ENCODE assay signal across 10 cellular contexts in the genomic region with DNA sequence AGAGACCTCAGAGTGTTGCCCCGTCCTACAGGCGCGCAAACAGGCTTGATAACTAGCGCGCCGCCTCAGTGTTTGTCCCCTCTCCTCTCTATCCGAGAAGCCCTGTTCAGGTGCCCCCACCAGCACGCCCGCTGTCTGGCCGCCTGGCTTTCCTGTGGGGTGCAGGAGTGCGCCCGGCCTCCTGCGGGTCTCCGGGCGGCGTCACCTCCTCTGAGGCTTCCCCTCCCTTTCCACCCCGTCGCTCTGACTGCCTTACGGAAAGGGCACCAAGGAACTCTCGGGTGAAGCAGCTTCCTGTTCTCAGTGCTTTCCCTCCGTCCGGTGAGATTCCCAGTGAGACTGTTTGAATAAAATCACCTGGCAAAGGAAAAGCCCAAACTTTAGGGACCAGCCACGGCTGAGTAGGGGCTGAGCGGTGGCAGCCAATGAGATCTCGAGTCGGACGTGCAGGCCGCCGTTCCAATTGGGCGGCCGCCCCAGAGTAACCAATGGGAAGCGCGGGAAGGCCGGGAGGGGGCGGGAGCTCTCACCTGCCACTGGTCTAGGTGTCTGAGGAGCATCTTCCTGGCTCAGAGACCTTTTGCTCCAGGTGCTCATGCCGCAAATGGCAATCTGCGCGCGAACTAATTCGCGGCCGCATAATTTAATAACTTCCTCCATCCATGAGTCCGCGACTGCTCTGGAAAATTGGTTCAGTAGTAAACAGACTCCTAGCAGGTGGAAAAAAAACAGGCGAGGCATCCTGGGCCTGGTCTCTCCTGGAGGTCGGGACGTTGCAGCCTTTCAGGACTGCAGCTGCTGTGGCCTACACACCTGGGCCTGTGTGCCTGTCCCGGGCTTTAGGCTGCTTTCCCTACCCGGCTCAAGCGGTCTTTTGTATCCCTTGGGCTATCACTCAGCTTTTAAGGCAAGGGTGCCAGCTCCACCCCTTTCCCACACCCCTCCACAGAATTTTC. TPM values are rescaled to one million over a fixed set of nuclear protein-coding genes. Genes with fewer than 3 reads are reported as not detected.
DNase-seq lines count a peak whose midpoint lies in the region; ATAC-seq, FAIRE-seq and TF ChIP-seq lines count a peak whose summit lies in the region.
"Not testable (repeated sequence)": the region's sequence is repeated elsewhere in the genome, so short reads cannot be mapped to it uniquely, and the experiment has no call there.
"Had no signal": no experiment of that assay in that cellular context is flagged by ENCODE, and none has a peak within 500 bp of the region (broad histone marks: within the 10 kb centered on the region; RNA-seq: fewer than 3 reads in every experiment).

A gene with protein sequence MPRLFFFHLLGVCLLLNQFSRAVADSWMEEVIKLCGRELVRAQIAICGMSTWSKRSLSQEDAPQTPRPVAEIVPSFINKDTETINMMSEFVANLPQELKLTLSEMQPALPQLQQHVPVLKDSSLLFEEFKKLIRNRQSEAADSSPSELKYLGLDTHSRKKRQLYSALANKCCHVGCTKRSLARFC (minus strand): TSS at position 877 of the 956 bp plus-strand sequence. CDS start 136 bp downstream, at position 741.

- H3K4me3 Mint-ChIP-seq in CD4-positive, alpha-beta memory T cell: peak within 1 kb of the TSS; percentile 49 to 81 (median 72)
- H3K4me3 Mint-ChIP-seq in HFFc6: peak within 1 kb of the TSS; percentile 10; the same call in 1 of the 2 replicates
- peak within 1 kb of the TSS; percentile 16 for H3K4me3 Mint-ChIP-seq in activated naive CD4-positive, alpha-beta T cell treated with anti-CD3 and anti-CD28 coated beads, Interleukin-2, amount 10 ng/mL, durations not matched to agents 7 days and 5 days

- POLR2A ChIA-PET in CD4-positive, alpha-beta memory T cell (lab: Charles Lee; ENCODE audit: partially characterized antibody); Panc1 (lab: Charles Lee): not testable (repeated sequence)

- H3K9me3 ChIP-seq in CD4-positive, alpha-beta memory T cell (ENCODE audit: control insufficient read depth in 1 of 2, low read length in 2 of 2); Panc1 (ENCODE audit: control insufficient read depth, insufficient read depth, low read depth, low read length); heart left ventricle; pancreas: not testable (repeated sequence)

- H3K4me1 Mint-ChIP-seq in CD4-positive, alpha-beta memory T cell: peaks cover 22 to 48% (median 34%) of the 10 kb centered on the region in 4 donors
- H3K4me1 Mint-ChIP-seq in HFFc6 (ENCODE audit: low read depth): peaks cover 12% of the 10 kb centered on the region; the same call in 1 of the 2 replicates
- H3K4me1 Mint-ChIP-seq in activated naive CD4-positive, alpha-beta T cell treated with anti-CD3 and anti-CD28 coated beads, Interleukin-2, amount 10 ng/mL, durations not matched to agents 7 days and 5 days: peaks cover 31% of the 10 kb centered on the region

- H3K4me1 ChIP-seq in CD4-positive, alpha-beta memory T cell (ENCODE audit: insufficient read depth, low read length): peaks cover 29% of the 10 kb centered on the region
- H3K4me1 ChIP-seq in Panc1 (ENCODE audit: control insufficient read depth, insufficient read depth, low read length); heart left ventricle; pancreas: not testable (repeated sequence)

- 27 to 64% (median 35%) methylated on average over 6 to 15 of the region's 50 CpGs for WGBS in heart left ventricle, 4 donors
- 21 to 22% methylated on average over 15 of the region's 50 CpGs for WGBS in pancreas, 2 donors

- TF ChIP-seq POLR2A in heart left ventricle (IDR thresholded peaks at IDR 0.05): not testable (repeated sequence)

- peak; percentile 96 for FAIRE-seq in pancreas (lab: Jason Lieb, UNC)

- H3K27me3 Mint-ChIP-seq in CD4-positive, alpha-beta memory T cell; activated naive CD4-positive, alpha-beta T cell treated with anti-CD3 and anti-CD28 coated beads, Interleukin-2, amount 10 ng/mL, durations not matched to agents 7 days and 5 days: not testable (repeated sequence)
- H3K27me3 Mint-ChIP-seq in HFFc6 (ENCODE audit: insufficient read depth): peaks cover 13% of the 10 kb centered on the region

- not testable (repeated sequence) for H3K36me3 ChIP-seq in CD4-positive, alpha-beta memory T cell (ENCODE audit: insufficient read depth, low read length); Panc1 (ENCODE audit: control insufficient read depth, insufficient read depth, low read length); heart left ventricle; pancreas

- BruUV-seq in Panc1 (replicated peaks; lab: Mats Ljungman, UMichigan): not testable (repeated sequence)

- H3K27ac ChIP-seq in CD4-positive, alpha-beta memory T cell (ENCODE audit: low read depth, low read length); Panc1 (ENCODE audit: low read length); heart left ventricle; pancreas: not testable (repeated sequence)

- intact Hi-C loops in CD4-positive, alpha-beta memory T cell (cut with micrococcal nuclease): loop anchor here (5.0 kb wide), 1 partner anchor 33 kb away; a partner anchor contains a TSS
- intact Hi-C loops in Panc1 (cut with micrococcal nuclease; ENCODE audit: unreplicated experiment); heart left ventricle (cut with DNase I); pancreas (cut with DNase I): not testable (repeated sequence)

- not testable (repeated sequence) for H3K27me3 ChIP-seq in CD4-positive, alpha-beta memory T cell (ENCODE audit: insufficient read depth, low read length); Panc1 (ENCODE audit: control insufficient read depth, insufficient read depth, low read length); heart left ventricle; pancreas

- CTCF ChIA-PET in CD4-positive, alpha-beta memory T cell (lab: Charles Lee; ENCODE audit: partially characterized antibody): interaction anchor here (0.7 kb wide), 1 partner anchor 121 kb away, joined by 3 read pairs; no protein-coding TSS in a partner anchor
- CTCF ChIA-PET in Panc1 (lab: Charles Lee); activated naive CD4-positive, alpha-beta T cell treated with anti-CD3 and anti-CD28 coated beads, Interleukin-2, amount 10 ng/mL, durations not matched to agents 7 days and 5 days (lab: Charles Lee): not testable (repeated sequence)

- in situ Hi-C loops in Panc1 (cut with HindIII; ENCODE audit: low pct_unique_long_range_greater_than_20kb, low sequenced_read_pairs): not testable (repeated sequence)

- not testable (repeated sequence) for H3K4me3 ChIP-seq in CD4-positive, alpha-beta memory T cell (ENCODE audit: low read length in 2 of 2)
- H3K4me3 ChIP-seq in Panc1 (ENCODE audit: low read depth in 2 of 2, low read length in 2 of 2) (peak within 1 kb of the TSS in 1 of 2 experiments; percentile 7; a peak in 3 of 4 replicates), heart left ventricle (peak within 1 kb of the TSS in 6 of 12 donors; percentile 10 to 26 (median 16)), pancreas (peak within 1 kb of the TSS in 1 of 4 donors; percentile 9)

- H3K9me3 Mint-ChIP-seq in CD4-positive, alpha-beta memory T cell; HFFc6; activated naive CD4-positive, alpha-beta T cell treated with anti-CD3 and anti-CD28 coated beads, Interleukin-2, amount 10 ng/mL, durations not matched to agents 7 days and 5 days: not testable (repeated sequence)

- ATAC-seq in GM19025 (IDR thresholded peaks at IDR 0.05; ENCODE audit: low read depth, unreplicated experiment) (peak; percentile 100), HG03378 (IDR thresholded peaks at IDR 0.05; ENCODE audit: unreplicated experiment) (peak; percentile 98), Panc1 (peak; percentile 99), heart left ventricle (peak; percentile 100), pancreas (peak; percentile 100)

- DNase-seq in CD4-positive, alpha-beta memory T cell: peak; percentile 32 to 46 (median 35)
- not testable (repeated sequence) for DNase-seq in HFFc6; Panc1 (ENCODE audit: low read depth, low spot score); activated naive CD4-positive, alpha-beta T cell treated with anti-CD3 and anti-CD28 coated beads, Interleukin-2, amount 10 ng/mL, durations not matched to agents 7 days and 5 days; heart left ventricle
- peak in 2 of 6 donors; percentile 19 to 23 for DNase-seq in pancreas

- peak within 1 kb of the TSS; percentile 2 to 94 (median 75) for H3K27ac Mint-ChIP-seq in CD4-positive, alpha-beta memory T cell
- not testable (repeated sequence) for H3K27ac Mint-ChIP-seq in HFFc6; activated naive CD4-positive, alpha-beta T cell treated with anti-CD3 and anti-CD28 coated beads, Interleukin-2, amount 10 ng/mL, durations not matched to agents 7 days and 5 days

- H3K36me3 Mint-ChIP-seq in CD4-positive, alpha-beta memory T cell; HFFc6 (ENCODE audit: low read depth); activated naive CD4-positive, alpha-beta T cell treated with anti-CD3 and anti-CD28 coated beads, Interleukin-2, amount 10 ng/mL, durations not matched to agents 7 days and 5 days: not testable (repeated sequence)

- not testable (repeated sequence) for TF ChIP-seq CTCF in HFFc6 (IDR thresholded peaks at IDR 0.05); Panc1 (IDR thresholded peaks at IDR 0.05); heart left ventricle (IDR thresholded peaks at IDR 0.05); pancreas (IDR thresholded peaks at IDR 0.05)

RNA-seq across cellular contexts. Expression of the gene that starts here (rescaled TPM):
- total RNA-seq in CD4-positive, alpha-beta memory T cell: 1 to 10 TPM; 3.5 to 5.4 TPM
- 1 to 10 TPM; 7.5 to 8.5 TPM for polyA plus RNA-seq in CD4-positive, alpha-beta memory T cell
- not detected for total RNA-seq in HFFc6 (2021; fragmentation: NEBNext Ultra II Directional; extraction: Animal tissue kit (Norgen Biotek cat#: 25700))
- total RNA-seq in Panc1 (2021; ENCODE audit: unreplicated experiment): not detected
- not detected for polyA plus RNA-seq in Panc1 (2012; ENCODE audit: insufficient read length)
- total RNA-seq in heart left ventricle: 1 to 10 TPM in 1 of 9 donors, under 1 TPM in 2, not detected in 6; 0.45 to 1.7 (median 0.56) TPM
- polyA plus RNA-seq in heart left ventricle: under 1 TPM in 1 of 2 donors, not detected in 1; 0.50 TPM
- total RNA-seq in pancreas: under 1 TPM in 3 of 6 donors, not detected in 3; 0.26 to 0.69 (median 0.46) TPM
- polyA plus RNA-seq in pancreas: under 1 TPM; 0.27 to 0.63 TPM
- total RNA-seq: skeletal muscle tissue had no signal
- polyA plus RNA-seq: liver had no signal

Comparison
In these comparisons a context has a peak if more than half of its experiments do, and no peak if none do; other contexts are left out.
1. RNA of the gene that starts here (polyA plus RNA-seq): 7.5 to 8.5 TPM in CD4-positive, alpha-beta memory T cell; 0.27 to 0.63 TPM in pancreas and 0.50 TPM in heart left ventricle; every median in the first group is over 4 times any median in the second.
2. Peak in ATAC-seq in Panc1; RNA of the gene not detected or under 1 TPM.
3. Peak in ATAC-seq in pancreas; RNA of the gene not detected or under 1 TPM.
4. H3K4me3 Mint-ChIP-seq: peak in every context shown above with its lines; median percentile 72 in CD4-positive, alpha-beta memory T cell; 16 in activated naive CD4-positive, alpha-beta T cell treated with anti-CD3 and anti-CD28 coated beads, Interleukin-2, amount 10 ng/mL, durations not matched to agents 7 days and 5 days; 10 in HFFc6.
5. Peak in every context shown above with its lines, with median percentiles within 50 percentile points of each other: ATAC-seq.